10 cellular contexts compared by ENCODE assay signal in the genomic region with DNA sequence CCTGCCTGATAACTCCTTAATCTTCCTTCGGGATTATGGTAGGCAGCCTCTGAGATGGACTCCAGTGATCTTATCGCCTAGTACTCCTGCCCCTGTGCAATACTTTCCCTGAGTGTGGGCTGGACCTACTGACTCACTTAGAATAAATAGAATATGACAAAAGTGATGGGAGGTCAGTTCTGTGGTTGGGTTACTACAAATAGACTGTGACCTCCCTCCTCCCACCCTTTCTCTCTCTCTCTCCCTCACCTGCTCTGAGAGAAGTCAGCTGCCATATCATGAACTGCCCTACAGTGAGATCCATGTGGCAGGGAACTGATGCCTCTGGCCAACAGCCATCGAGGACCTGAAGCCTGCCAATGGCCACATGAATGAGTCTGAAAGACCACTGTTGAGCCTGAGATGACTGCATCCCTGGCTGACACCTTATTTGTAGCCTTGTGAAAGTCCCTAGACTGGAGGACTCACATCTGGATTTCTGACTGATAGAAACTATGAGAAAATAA. TPM values are rescaled to one million over a fixed set of nuclear protein-coding genes. Genes with fewer than 3 reads are reported as not detected.
A peak's percentile ranks its signal among the peaks of the same experiment; 100 is the strongest.
DNase-seq lines count a peak whose midpoint lies in the region; ATAC-seq and TF ChIP-seq lines count a peak whose summit lies in the region.
"Had no signal": no experiment of that assay in that cellular context is flagged by ENCODE, and none has a peak within 500 bp of the region (broad histone marks: within the 10 kb centered on the region; RNA-seq: fewer than 3 reads in every experiment).

No MANE protein-coding gene starts in this region.

- no peaks in the 10 kb centered on the region for H3K9me3 ChIP-seq in transverse colon
- no peaks in the 10 kb centered on the region for H3K9me3 ChIP-seq in H9 (ENCODE audit: control insufficient read depth, low read depth, low read length)

- WGBS in transverse colon (ENCODE audit: low coverage in 1 of 2), 2 donors, result 62 to 67% methylated on average over 1 to 3 of the region's 3 CpGs
- WGBS in H9 (ENCODE audit: extremely low coverage, insufficient read length, low lambda C conversion rate), result no CpG with 5 or more reads among the region's 3 CpGs

- no peak overlapping the region for H3K4me2 ChIP-seq in H9 (ENCODE audit: insufficient read depth, insufficient read length, low read length)

- H3K4me1 Mint-ChIP-seq in osteocyte (ENCODE audit: unreplicated experiment) (no peaks in the 10 kb centered on the region), H9 (no peaks in the 10 kb centered on the region)
- H3K4me1 Mint-ChIP-seq: central memory CD8-positive, alpha-beta T cell had no signal

- no peaks in the 10 kb centered on the region for H3K23me2 ChIP-seq in H9 (ENCODE audit: insufficient read length, low read depth, low read length, poor library complexity, severe bottlenecking)

- H2BK12ac ChIP-seq in H9 (ENCODE audit: insufficient read length, low read depth, low read length), result no peak overlapping the region

- H2BK120ac ChIP-seq in H9 (ENCODE audit: low read depth, low read length, poor library complexity, severe bottlenecking), result no peak overlapping the region

- in situ Hi-C loops in GM13976 (cut with MboI; ENCODE audit: low sequenced_read_pairs, unreplicated experiment), result no loop called here
- in situ Hi-C loops in transverse colon (cut with MboI; ENCODE audit: low pct_ligation_motif_present in 1 of 4, low pct_unique_long_range_greater_than_20kb in 1 of 4, low sequenced_read_pairs in 3 of 4), result no loop called here

- no peak overlapping the region for H4K91ac ChIP-seq in H9 (ENCODE audit: insufficient read length, low read depth, low read length)

- no peak overlapping the region for H3K4me3 Mint-ChIP-seq in osteocyte (ENCODE audit: unreplicated experiment)
- no peak overlapping the region for H3K4me3 Mint-ChIP-seq in H9
- H3K4me3 Mint-ChIP-seq: central memory CD8-positive, alpha-beta T cell had no signal

- no peak overlapping the region for H2AK5ac ChIP-seq in H9 (ENCODE audit: insufficient read length, low read length)

- H4K20me1 ChIP-seq in H9 (ENCODE audit: control insufficient read depth, insufficient read depth, insufficient read length), result no peaks in the 10 kb centered on the region

- no peak for TF ChIP-seq CTCF in GM13976 (IDR thresholded peaks at IDR 0.05; ENCODE audit: borderline replicate concordance, control extremely low read depth, extremely low read depth, insufficient read depth, missing control alignments)
- TF ChIP-seq CTCF in osteocyte (IDR thresholded peaks at IDR 0.05), result no peak
- no peak for TF ChIP-seq CTCF in transverse colon (IDR thresholded peaks at IDR 0.05)
- no peak for TF ChIP-seq CTCF in H9 (conservative IDR thresholded peaks at IDR 0.05)

- no peaks in the 10 kb centered on the region for H3K36me3 ChIP-seq in transverse colon

- no peak overlapping the region for H4K5ac ChIP-seq in H9 (ENCODE audit: insufficient read length, low read depth, low read length)

- no peak overlapping the region for H2BK15ac ChIP-seq in H9 (ENCODE audit: low read depth, low read length)

- H4K8ac ChIP-seq in H9 (replicated peaks; ENCODE audit: insufficient read length, low read depth, low read length), result no peak overlapping the region

- H3K23ac ChIP-seq in H9 (ENCODE audit: insufficient read length, low read depth, low read length), result no peak overlapping the region

- no peak overlapping the region for H3K4ac ChIP-seq in H9 (ENCODE audit: low read depth, low read length)

- no peak overlapping the region for H3K9ac ChIP-seq in H9 (ENCODE audit: extremely low read depth, insufficient read length, low read length)

- H3K27me3 Mint-ChIP-seq in osteocyte (ENCODE audit: unreplicated experiment) (peaks cover 27% of the 10 kb centered on the region), H9 (ENCODE audit: low read depth) (peaks cover 30% of the 10 kb centered on the region)

- no peak overlapping the region for H3K56ac ChIP-seq in H9 (ENCODE audit: insufficient read length, low read depth, low read length)

- no peak overlapping the region for H3K27ac ChIP-seq in transverse colon
- no peak overlapping the region for H3K27ac ChIP-seq in H9 (ENCODE audit: insufficient read length, low read depth, low read length)

- H3K14ac ChIP-seq in H9 (ENCODE audit: insufficient read depth, low read length), result no peak overlapping the region

- no peak overlapping the region for H3T11ph ChIP-seq in H9 (ENCODE audit: low read length)

- no peaks in the 10 kb centered on the region for H3K4me1 ChIP-seq in transverse colon
- no peaks in the 10 kb centered on the region for H3K4me1 ChIP-seq in H9 (ENCODE audit: insufficient read depth, low read length)

- H3K9me3 Mint-ChIP-seq in osteocyte (ENCODE audit: unreplicated experiment) (no peaks in the 10 kb centered on the region), H9 (no peaks in the 10 kb centered on the region)
- H3K9me3 Mint-ChIP-seq: central memory CD8-positive, alpha-beta T cell had no signal

- H3K79me1 ChIP-seq in H9 (ENCODE audit: insufficient read depth, low read depth, low read length, poor library complexity, severe bottlenecking), result no peaks in the 10 kb centered on the region

- peak; percentile 46 for DNase-seq in GM13976 (ENCODE audit: low spot score)
- DNase-seq in Right ventricle myocardium superior, result peak; percentile 54
- no peak for DNase-seq in osteocyte (ENCODE audit: extremely low spot score, unreplicated experiment)
- no peak for DNase-seq in transverse colon
- DNase-seq in activated CD4-positive, alpha-beta T cell treated with anti-CD3 and anti-CD28 coated beads, Interleukin-2, amount 50 U/mL, for 48 hours, result no peak
- DNase-seq in H9, result no peak
- DNase-seq: DND-41 had no signal

- no peak for TF ChIP-seq POLR2A in transverse colon (IDR thresholded peaks at IDR 0.05)

- H3K27ac Mint-ChIP-seq in osteocyte (ENCODE audit: unreplicated experiment), result no peak overlapping the region
- H3K27ac Mint-ChIP-seq in H9, result no peak overlapping the region

- H2AFZ ChIP-seq in H9 (ENCODE audit: low read length), result no peak overlapping the region

- ATAC-seq in GM21717 (IDR thresholded peaks at IDR 0.05; ENCODE audit: unreplicated experiment) (peak; percentile 70), HG03521 (IDR thresholded peaks at IDR 0.05; ENCODE audit: unreplicated experiment) (peak; percentile 73), Right ventricle myocardium superior (ENCODE audit: poor library complexity) (peak; percentile 90)

- TF ChIP-seq EP300 in transverse colon (IDR thresholded peaks at IDR 0.05; ENCODE audit: low read depth), result no peak

- H3K27me3 ChIP-seq in transverse colon, result peaks cover 21% of the 10 kb centered on the region
- H3K27me3 ChIP-seq in H9 (ENCODE audit: insufficient read depth, low read length), result no peaks in the 10 kb centered on the region

- no peak overlapping the region for H3K18ac ChIP-seq in H9 (ENCODE audit: insufficient read length, low read depth, low read length)

- intact Hi-C loops in Right ventricle myocardium superior (cut with DNase I), result no loop called here
- intact Hi-C loops in transverse colon (cut with DNase I; ENCODE audit: low total_unique reads), result no loop called here

- H3K4me3 ChIP-seq in transverse colon, result no peak overlapping the region

- no peak overlapping the region for H2BK20ac ChIP-seq in H9 (ENCODE audit: low read depth, low read length, poor library complexity, severe bottlenecking)

- no peaks in the 10 kb centered on the region for H3K79me2 ChIP-seq in H9 (ENCODE audit: insufficient read depth, low read length)

- no peak overlapping the region for H2BK5ac ChIP-seq in H9 (ENCODE audit: insufficient read length, low read length)

- H3K36me3 Mint-ChIP-seq in osteocyte (ENCODE audit: unreplicated experiment) (no peaks in the 10 kb centered on the region), H9 (ENCODE audit: insufficient read depth in 1 of 3, low read depth in 3 of 3) (no peaks in the 10 kb centered on the region)

RNA-seq across cellular contexts. Expression of gene NRG2, which starts 31.7 kb away (rescaled TPM):
- total RNA-seq in Right ventricle myocardium superior (2.1 TPM), osteocyte (0.86 and 1.5 TPM in 2 replicates), transverse colon (10 to 100 TPM in 1 of 4 donors, under 1 TPM in 2, not detected in 1; 0.68 to 12.3 (median 0.95) TPM), H9 (2021) (0.13 TPM in 1 of 2 replicates, not detected in the other)

Comparison
In these comparisons a context has a peak if more than half of its experiments do, and no peak if none do; other contexts are left out.
1. DNase-seq: peak in GM13976 (single experiment) and Right ventricle myocardium superior (single experiment); none in osteocyte (single experiment), transverse colon (single experiment), activated CD4-positive, alpha-beta T cell treated with anti-CD3 and anti-CD28 coated beads, Interleukin-2, amount 50 U/mL, for 48 hours (0 of 2) and H9 (single experiment).
2. Peak in every context shown above with its lines, with median percentiles within 50 percentile points of each other: ATAC-seq.